ENCODE assay signal across 27 cellular contexts in genomic region chr4:173891072-173891471, GRCh38.
"Had no signal": no experiment of that assay in that cellular context is flagged by ENCODE, and none has a peak within 500 bp of the region (broad histone marks: within the 10 kb centered on the region; RNA-seq: fewer than 3 reads in every experiment).

No MANE protein-coding gene starts in this region.

- H3K27me3 ChIP-seq: stomach, suprapubic skin, testis, thyroid gland, tibial artery, tibial nerve, transverse colon, upper lobe of left lung, upper lobe of right lung, uterus, vagina had no signal

- H3K4me1 ChIP-seq: stomach, suprapubic skin, testis, thyroid gland, tibial artery, tibial nerve, transverse colon, upper lobe of left lung, upper lobe of right lung, uterus, vagina had no signal

- H3K4me3 ChIP-seq: stomach, suprapubic skin, testis, thoracic aorta, thyroid gland, tibial artery, tibial nerve, transverse colon, upper lobe of left lung, upper lobe of right lung, uterus, vagina had no signal

- H3K9me3 ChIP-seq: testis, thoracic aorta, thyroid gland, tibial artery, upper lobe of right lung, uterus, vagina had no signal

- FAIRE-seq: urothelium cell line had no signal

- H3K27ac ChIP-seq: stomach, suprapubic skin, testis, thoracic aorta, thyroid gland, tibial artery, tibial nerve, transverse colon, upper lobe of left lung, upper lobe of right lung, uterus, vagina had no signal

- ATAC-seq: stimulated activated effector memory CD8-positive, alpha-beta T cell treated with anti-CD3 and anti-CD28 coated beads, Interleukin-12 subunit alpha, Interleukin-12 subunit beta, amount 100 ng/mL, for 72 hours; stimulated activated memory B cell treated with anti-CD40 and anti-IgM and Interleukin-4, amounts not matched to agents 10 μg/mL and 1 μg/mL and 100 μg/mL, for 72 hours; stimulated activated naive B cell treated with anti-CD40 and anti-IgM and Interleukin-4, amounts not matched to agents 10 μg/mL and 1 μg/mL and 100 μg/mL, for 72 hours; stimulated activated naive CD8-positive, alpha-beta T cell treated with anti-CD3 and anti-CD28 coated beads, Interleukin-15, amount 100 ng/mL, for 72 hours; stimulated activated naive CD8-positive, alpha-beta T cell treated with anti-CD3 and anti-CD28 coated beads, Interleukin-15, Interleukin-2, amounts not matched to agents 100 U/mL and 50 U/mL, for 24 hours; upper lobe of right lung had no signal

- DNase-seq: stimulated activated CD4-positive, alpha-beta T cell treated with anti-CD3 and anti-CD28 coated beads, Interleukin-2, amount 100 ng/mL, for 48 hours; stimulated activated CD4-positive, alpha-beta T cell treated with anti-CD3 and anti-CD28 coated beads, Interleukin-4, amount 100 ng/mL, for 1 hour; stimulated activated CD4-positive, alpha-beta T cell treated with anti-CD3 and anti-CD28 coated beads, Interleukin-4, amount 100 ng/mL, for 24 hours; stimulated activated CD4-positive, alpha-beta T cell treated with anti-CD3 and anti-CD28 coated beads, Interleukin-4, amount 100 ng/mL, for 4 hours; stimulated activated CD8-positive, alpha-beta memory T cell treated with anti-CD3 and anti-CD28 coated beads, Interleukin-4, amount 100 ng/mL, for 48 hours; stimulated activated naive B cell treated with anti-CD40 and anti-IgM and Interleukin-4, amounts not matched to agents 10 μg/mL and 1 μg/mL and 100 μg/mL, for 72 hours; stimulated activated naive CD4-positive, alpha-beta T cell; stimulated activated naive CD4-positive, alpha-beta T cell treated with Interleukin-2 at 50 U/mL for 16 hours; stimulated activated naive CD8-positive, alpha-beta T cell treated with anti-CD3 and anti-CD28 coated beads, Interleukin-15, amount 100 ng/mL, for 72 hours; stimulated activated naive CD8-positive, alpha-beta T cell treated with anti-CD3 and anti-CD28 coated beads, Interleukin-15, Interleukin-2, amounts not matched to agents 100 U/mL and 50 U/mL, for 24 hours; stomach; substantia nigra; testis; thyroid gland; tibial artery; transverse colon; trophoblast cell; upper lobe of left lung; upper lobe of right lung; uterus had no signal

- H3K36me3 ChIP-seq: stomach, suprapubic skin, thoracic aorta, thyroid gland, tibial artery, tibial nerve, transverse colon, upper lobe of left lung, upper lobe of right lung, uterus, vagina had no signal
